ENCODE assay signal across 7 cellular contexts in the genomic region with DNA sequence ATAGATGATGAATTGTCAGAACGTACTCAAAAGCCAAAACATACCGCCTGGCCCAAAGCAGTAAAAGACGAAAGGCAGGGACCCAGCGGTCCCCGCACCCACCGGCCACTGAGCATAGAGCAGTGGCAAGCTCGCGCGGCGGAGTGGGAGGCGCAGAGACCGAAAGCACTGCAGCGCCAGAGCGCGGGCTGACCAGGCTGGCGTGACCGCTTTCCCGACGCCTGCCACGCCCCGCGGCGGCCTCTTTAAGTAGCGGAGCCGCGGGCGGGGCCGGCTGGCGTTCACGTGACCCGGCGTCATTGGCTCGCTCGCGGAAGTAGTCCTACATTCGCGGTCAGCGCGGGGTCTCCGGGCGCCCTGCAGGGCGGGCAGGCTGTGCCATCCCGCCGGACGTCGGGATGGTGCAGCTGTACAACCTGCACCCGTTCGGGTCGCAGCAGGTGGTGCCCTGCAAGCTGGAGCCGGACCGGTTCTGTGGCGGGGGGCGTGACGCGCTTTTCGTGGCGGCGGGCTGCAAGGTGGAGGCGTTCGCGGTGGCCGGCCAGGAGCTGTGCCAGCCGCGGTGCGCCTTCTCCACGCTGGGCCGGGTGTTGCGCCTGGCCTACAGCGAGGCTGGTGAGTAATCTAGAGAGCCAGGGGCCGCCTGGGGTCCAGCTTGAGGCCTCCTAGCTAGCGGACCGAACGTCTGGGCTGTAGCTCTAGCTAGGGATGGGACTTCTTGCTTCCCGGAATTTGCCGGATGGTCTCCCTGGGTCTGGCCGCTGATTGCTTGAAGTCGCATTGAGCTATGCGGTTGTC. TPM values are rescaled to one million over a fixed set of nuclear protein-coding genes. Genes with fewer than 3 reads are reported as not detected.
DNase-seq lines count a peak whose midpoint lies in the region; ATAC-seq and TF ChIP-seq lines count a peak whose summit lies in the region.

A gene with protein sequence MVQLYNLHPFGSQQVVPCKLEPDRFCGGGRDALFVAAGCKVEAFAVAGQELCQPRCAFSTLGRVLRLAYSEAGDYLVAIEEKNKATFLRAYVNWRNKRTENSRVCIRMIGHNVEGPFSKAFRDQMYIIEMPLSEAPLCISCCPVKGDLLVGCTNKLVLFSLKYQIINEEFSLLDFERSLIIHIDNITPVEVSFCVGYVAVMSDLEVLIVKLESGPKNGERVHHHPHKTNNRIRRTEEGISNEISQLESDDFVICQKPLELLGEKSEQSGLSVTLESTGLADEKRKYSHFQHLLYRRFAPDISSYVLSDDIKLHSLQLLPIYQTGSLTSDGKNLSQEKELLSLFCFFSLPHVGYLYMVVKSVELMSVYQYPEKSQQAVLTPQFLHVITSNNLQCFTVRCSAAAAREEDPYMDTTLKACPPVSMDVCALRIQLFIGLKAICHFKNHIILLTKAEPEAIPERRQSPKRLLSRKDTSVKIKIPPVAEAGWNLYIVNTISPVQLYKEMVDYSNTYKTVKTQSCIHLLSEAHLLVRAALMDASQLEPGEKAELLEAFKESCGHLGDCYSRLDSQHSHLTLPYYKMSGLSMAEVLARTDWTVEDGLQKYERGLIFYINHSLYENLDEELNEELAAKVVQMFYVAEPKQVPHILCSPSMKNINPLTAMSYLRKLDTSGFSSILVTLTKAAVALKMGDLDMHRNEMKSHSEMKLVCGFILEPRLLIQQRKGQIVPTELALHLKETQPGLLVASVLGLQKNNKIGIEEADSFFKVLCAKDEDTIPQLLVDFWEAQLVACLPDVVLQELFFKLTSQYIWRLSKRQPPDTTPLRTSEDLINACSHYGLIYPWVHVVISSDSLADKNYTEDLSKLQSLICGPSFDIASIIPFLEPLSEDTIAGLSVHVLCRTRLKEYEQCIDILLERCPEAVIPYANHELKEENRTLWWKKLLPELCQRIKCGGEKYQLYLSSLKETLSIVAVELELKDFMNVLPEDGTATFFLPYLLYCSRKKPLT (plus strand): TSS at position 313 of the 798 bp plus-strand sequence. CDS start 86 bp downstream, at position 399.

- no peaks in the 10 kb centered on the region for H3K36me3 ChIP-seq in hepatocyte (replicated peaks; ENCODE audit: insufficient read depth, low read depth)

- peak within 1 kb of the TSS; percentile 91 for H3K27ac ChIP-seq in hepatocyte

- ATAC-seq in GM18519 (IDR thresholded peaks at IDR 0.05; ENCODE audit: low FRiP score, unreplicated experiment) (peak; percentile 90), HG03045 (IDR thresholded peaks at IDR 0.05; ENCODE audit: unreplicated experiment) (peak; percentile 94)

- peaks cover 18% of the 10 kb centered on the region for H3K4me1 ChIP-seq in hepatocyte (ENCODE audit: insufficient read depth)

- no peak for TF ChIP-seq CTCF in hepatocyte (IDR thresholded peaks at IDR 0.05; ENCODE audit: poor library complexity)
- no peak for TF ChIP-seq CTCF in retinal pigment epithelial cell (conservative IDR thresholded peaks at IDR 0.05; ENCODE audit: low read depth, low read length)

- H3K9me2 ChIP-seq in hepatocyte (replicated peaks; ENCODE audit: insufficient read depth), result no peaks in the 10 kb centered on the region

- peak within 1 kb of the TSS; percentile 77 for H2AFZ ChIP-seq in hepatocyte

- WGBS in hepatocyte (ENCODE audit: low lambda C conversion rate, missing lambda C conversion rate), result under 1% methylated on average over 76 of the region's 78 CpGs

- H3K4me3 ChIP-seq in hepatocyte, result peak within 1 kb of the TSS; percentile 80
- H3K4me3 ChIP-seq in retinal pigment epithelial cell (ENCODE audit: low read length), result peak within 1 kb of the TSS; percentile 71

- H4K20me1 ChIP-seq in hepatocyte (ENCODE audit: insufficient read depth, poor library complexity, severe bottlenecking), result no peaks in the 10 kb centered on the region

- DNase-seq in NCI-H2081 (lab: John Stamatoyannopoulos, UW) (peak; percentile 93 to 96), T-helper 9 cell (peak; percentile 79), astrocyte of the hippocampus (ENCODE audit: low read depth, low spot score) (peak; percentile 96), hepatocyte (ENCODE audit: low spot score) (peak; percentile 98), retinal pigment epithelial cell (ENCODE audit: low read depth) (peak; percentile 71)

- peaks cover 43% of the 10 kb centered on the region for H3K79me2 ChIP-seq in hepatocyte

- no peaks in the 10 kb centered on the region for H3K27me3 ChIP-seq in hepatocyte

- peak within 1 kb of the TSS; percentile 82 for H3K4me2 ChIP-seq in hepatocyte

- H3K9me3 ChIP-seq in hepatocyte (ENCODE audit: low read depth), result no peaks in the 10 kb centered on the region

RNA-seq across cellular contexts. Expression of the gene that starts here (rescaled TPM):
- total RNA-seq in hepatocyte, result 17.6 and 24.2 TPM in 2 replicates
- polyA plus RNA-seq in hepatocyte, result 14.1 and 14.2 TPM in 2 replicates

Comparison
In these comparisons a context has a peak if more than half of its experiments do, and no peak if none do; other contexts are left out.
1. Peak in every context shown above with its lines: DNase-seq, ATAC-seq, H3K4me3 ChIP-seq and H3K27ac ChIP-seq.